35 cellular contexts compared by ENCODE assay signal in the genomic region with DNA sequence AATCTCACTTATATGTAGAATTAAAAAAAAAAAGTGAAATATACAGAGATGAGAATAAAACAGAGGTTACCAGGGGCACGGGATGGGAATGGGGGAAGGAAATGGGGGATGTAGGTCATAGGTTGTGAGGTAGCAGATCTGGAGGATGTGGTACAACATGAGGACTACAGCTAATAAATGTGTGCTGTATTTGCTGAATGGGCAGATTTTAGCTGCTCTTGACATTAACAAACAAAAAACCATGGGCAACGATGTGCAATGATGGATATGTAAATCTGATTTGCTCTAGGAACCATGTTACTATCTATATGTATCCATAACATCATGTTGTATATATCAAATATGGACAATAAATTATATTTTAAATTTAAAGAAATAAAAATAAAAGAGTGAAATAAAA.
"Had no signal": no experiment of that assay in that cellular context is flagged by ENCODE, and none has a peak within 500 bp of the region (broad histone marks: within the 10 kb centered on the region; RNA-seq: fewer than 3 reads in every experiment).

No MANE protein-coding gene starts in this region.

- ATAC-seq: activated CD8-positive, alpha-beta T cell treated with anti-CD3 and anti-CD28 coated beads for 36 hours; activated naive CD4-positive, alpha-beta T cell treated with anti-CD3 and anti-CD28 coated beads, Interleukin-2, amount 50 U/mL, for 72 hours; activated T-cell treated with anti-CD3 and anti-CD28 coated beads, Interleukin-2, amount 50 U/mL, for 4 hours; activated T-cell treated with anti-CD3 and anti-CD28 coated beads, Interleukin-2, amount 50 U/mL, for 72 hours; activated T-helper 17 cell treated with anti-CD3 and anti-CD28 coated beads, Interleukin-2, amount 50 U/mL, for 72 hours; body of pancreas had no signal

- H3K36me3 Mint-ChIP-seq: activated CD4-positive, alpha-beta memory T cell treated with anti-CD3 and anti-CD28 coated beads for 36 hours; activated naive CD4-positive, alpha-beta T cell treated with anti-CD3 and anti-CD28 coated beads, Interleukin-2, amount 50 U/mL, for 72 hours; activated naive CD8-positive, alpha-beta T cell treated with anti-CD3 and anti-CD28 coated beads for 36 hours had no signal

- FAIRE-seq: astrocyte, TTC549 had no signal

- H3K36me3 ChIP-seq: adrenal gland, brain microvascular endothelial cell, breast epithelium had no signal

- H3K27ac Mint-ChIP-seq: activated B cell treated with CpG ODN at 0.5 μM for 24 hours; activated CD4-positive, alpha-beta memory T cell treated with anti-CD3 and anti-CD28 coated beads for 36 hours; activated CD4-positive, alpha-beta T cell treated with anti-CD3 and anti-CD28 coated beads, Interleukin-2, amount 10 ng/mL, durations not matched to agents 24 days and 14 days; activated CD8-positive, alpha-beta T cell treated with anti-CD3 and anti-CD28 coated beads for 36 hours; activated naive CD4-positive, alpha-beta T cell treated with anti-CD3 and anti-CD28 coated beads for 36 hours; activated naive CD4-positive, alpha-beta T cell treated with anti-CD3 and anti-CD28 coated beads, Interleukin-2, amount 50 U/mL, for 72 hours; activated naive CD8-positive, alpha-beta T cell treated with anti-CD3 and anti-CD28 coated beads for 36 hours; activated T-cell treated with anti-CD3 and anti-CD28 coated beads, Interleukin-2, amount 50 U/mL, for 72 hours; activated T-helper 1 cell treated with anti-CD3 and anti-CD28 coated beads, Interleukin-12 subunit alpha, Interleukin-12 subunit beta, Interleukin-2, Interleukin-4 antibody, amounts not matched to agents 30 ng/mL and 10 ng/mL and 1 ng/mL, durations not matched to agents 14 hours and 24 hours and 36 hours; activated T-helper 17 cell treated with anti-CD3 and anti-CD28 coated beads, Interleukin-2, amount 50 U/mL, for 72 hours; T-helper 2 cell treated with Interferon-gamma antibody and Interleukin-4, amounts not matched to agents 5 μg/mL and 100 μg/mL, for 36 hours had no signal

- H3K27me3 ChIP-seq: adrenal gland, body of pancreas, brain microvascular endothelial cell, breast epithelium had no signal

- H3K4me3 ChIP-seq: adrenal gland, body of pancreas, breast epithelium had no signal

- DNase-seq: activated B cell treated with CpG ODN at 0.5 μM for 24 hours; activated CD4-positive, alpha-beta memory T cell treated with anti-CD3 and anti-CD28 coated beads for 36 hours; activated CD4-positive, alpha-beta T cell treated with anti-CD3 and anti-CD28 coated beads for 4 hours; activated CD4-positive, alpha-beta T cell treated with anti-CD3 and anti-CD28 coated beads, Interleukin-2, amount 10 ng/mL, durations not matched to agents 24 days and 14 days; activated CD4-positive, alpha-beta T cell treated with anti-CD3 and anti-CD28 coated beads, Interleukin-2, amount 50 U/mL, for 1 hour; activated CD4-positive, alpha-beta T cell treated with anti-CD3 and anti-CD28 coated beads, Interleukin-2, amount 50 U/mL, for 4 hours; activated CD4-positive, CD25-positive, alpha-beta regulatory T cell treated with anti-CD3 and anti-CD28 coated beads, Interleukin-2, amount 50 U/mL, for 72 hours; activated CD8-positive, alpha-beta memory T cell treated with anti-CD3 and anti-CD28 coated beads, Interleukin-2, amount 50 U/mL, for 4 hours; activated CD8-positive, alpha-beta T cell treated with anti-CD3 and anti-CD28 coated beads for 36 hours; activated effector memory CD4-positive, alpha-beta T cell treated with anti-CD3 and anti-CD28 coated beads, Interleukin-2, amount 50 U/mL, for 16 hours; activated gamma-delta T cell treated with Interleukin-2 at 50 U/mL for 16 hours; activated naive CD4-positive, alpha-beta T cell; activated naive CD4-positive, alpha-beta T cell treated with anti-CD3 and anti-CD28 coated beads for 36 hours; activated naive CD4-positive, alpha-beta T cell treated with anti-CD3 and anti-CD28 coated beads, Interleukin-2, amount 50 U/mL, for 16 hours; activated naive CD8-positive, alpha-beta T cell treated with anti-CD3 and anti-CD28 coated beads for 36 hours; activated T-cell treated with anti-CD3 and anti-CD28 coated beads for 4 hours; activated T-cell treated with anti-CD3 and anti-CD28 coated beads, Interleukin-2, amount 50 U/mL, for 1 hour; activated T-cell treated with anti-CD3 and anti-CD28 coated beads, Interleukin-2, amount 50 U/mL, for 4 hours; activated T-cell treated with anti-CD3 and anti-CD28 coated beads, Interleukin-2, amount 50 U/mL, for 72 hours; adrenal gland; amniotic stem cell; aorta; body of pancreas; brain microvascular endothelial cell; central memory CD4-positive, alpha-beta T cell; T-helper 2 cell; T-helper 9 cell had no signal

- H3K9me3 ChIP-seq: adrenal gland, body of pancreas, breast epithelium had no signal

- H3K4me3 Mint-ChIP-seq: activated B cell treated with CpG ODN at 0.5 μM for 24 hours; activated CD4-positive, alpha-beta memory T cell treated with anti-CD3 and anti-CD28 coated beads for 36 hours; activated CD4-positive, alpha-beta T cell treated with anti-CD3 and anti-CD28 coated beads, Interleukin-2, amount 10 ng/mL, durations not matched to agents 24 days and 14 days; activated CD8-positive, alpha-beta T cell treated with anti-CD3 and anti-CD28 coated beads for 36 hours; activated naive CD4-positive, alpha-beta T cell treated with anti-CD3 and anti-CD28 coated beads for 36 hours; activated naive CD8-positive, alpha-beta T cell treated with anti-CD3 and anti-CD28 coated beads for 36 hours; activated T-cell treated with anti-CD3 and anti-CD28 coated beads, Interleukin-2, amount 50 U/mL, for 4 hours; activated T-cell treated with anti-CD3 and anti-CD28 coated beads, Interleukin-2, amount 50 U/mL, for 72 hours; activated T-helper 1 cell treated with anti-CD3 and anti-CD28 coated beads, Interleukin-12 subunit alpha, Interleukin-12 subunit beta, Interleukin-2, Interleukin-4 antibody, amounts not matched to agents 30 ng/mL and 10 ng/mL and 1 ng/mL, durations not matched to agents 14 hours and 24 hours and 36 hours; activated T-helper 17 cell treated with anti-CD3 and anti-CD28 coated beads, Interleukin-2, amount 50 U/mL, for 72 hours; T-helper 2 cell treated with Interferon-gamma antibody and Interleukin-4, amounts not matched to agents 5 μg/mL and 100 μg/mL, for 36 hours had no signal

- H3K27me3 Mint-ChIP-seq: activated B cell treated with CpG ODN at 0.5 μM for 24 hours; activated CD4-positive, alpha-beta memory T cell treated with anti-CD3 and anti-CD28 coated beads for 36 hours; activated CD8-positive, alpha-beta T cell treated with anti-CD3 and anti-CD28 coated beads for 36 hours had no signal

- H3K4me1 ChIP-seq: adrenal gland, body of pancreas, breast epithelium had no signal

- H3K4me1 Mint-ChIP-seq: activated B cell treated with CpG ODN at 0.5 μM for 24 hours; activated CD4-positive, alpha-beta T cell treated with anti-CD3 and anti-CD28 coated beads, Interleukin-2, amount 10 ng/mL, durations not matched to agents 24 days and 14 days; activated naive CD8-positive, alpha-beta T cell treated with anti-CD3 and anti-CD28 coated beads for 36 hours; activated T-helper 17 cell treated with anti-CD3 and anti-CD28 coated beads, Interleukin-2, amount 50 U/mL, for 72 hours had no signal

- H3K27ac ChIP-seq: adrenal gland, body of pancreas, brain microvascular endothelial cell, breast epithelium, VCaP had no signal
